In genomic region chr10:29455095-29455494, GRCh38 we compare ENCODE assay signal across 1 cellular context.
TF ChIP-seq lines count a peak whose summit lies in the region.

No MANE protein-coding gene starts in this region.

TF ChIP-seq in HepG2, 621 proteins besides CTCF, POLR2A, EP300 and RAD21 (continued from another document and continues in another):
- TF ChIP-seq FUBP1 (CRISPR knock-in tag; IDR thresholded peaks at IDR 0.05; ENCODE audit: borderline replicate concordance) (no peak), ZNF567 (CRISPR knock-in tag; IDR thresholded peaks at IDR 0.05; ENCODE audit: borderline replicate concordance) (no peak), MAX (IDR thresholded peaks at IDR 0.05) (0 out of 2 replicates have a peak, but pooled peaks have one; percentile 27), NPAS2 (CRISPR knock-in tag; IDR thresholded peaks at IDR 0.05; ENCODE audit: borderline replicate concordance) (no peak), KDM5B (CRISPR knock-in tag; IDR thresholded peaks at IDR 0.05; ENCODE audit: borderline replicate concordance) (no peak), ZNF354B (CRISPR knock-in tag; IDR thresholded peaks at IDR 0.05) (no peak), JUND (CRISPR knock-in tag; IDR thresholded peaks at IDR 0.05) (no peak), KDM2A (CRISPR knock-in tag; IDR thresholded peaks at IDR 0.05; ENCODE audit: borderline replicate concordance, low read depth) (no peak), ARID5B (CRISPR knock-in tag; IDR thresholded peaks at IDR 0.05) (peak; percentile 61), SP1 (IDR thresholded peaks at IDR 0.05) (no peak), SP1 (CRISPR knock-in tag; IDR thresholded peaks at IDR 0.05) (no peak), POGZ (CRISPR knock-in tag; IDR thresholded peaks at IDR 0.05) (peak; percentile 41), HNF4G (IDR thresholded peaks at IDR 0.05; ENCODE audit: borderline replicate concordance, low read depth, low read length) (peak; percentile 42; the same call in 1 of the 2 replicates), HNF4G (CRISPR knock-in tag; IDR thresholded peaks at IDR 0.05; ENCODE audit: borderline replicate concordance, low read depth) (no peak), ZNF225 (CRISPR knock-in tag; IDR thresholded peaks at IDR 0.05) (no peak), HOXA5 (CRISPR knock-in tag; IDR thresholded peaks at IDR 0.05) (no peak), ZNF775 (CRISPR knock-in tag; IDR thresholded peaks at IDR 0.05; ENCODE audit: borderline replicate concordance) (no peak), SMAD1 (CRISPR knock-in tag; IDR thresholded peaks at IDR 0.05; ENCODE audit: borderline replicate concordance, low read depth) (no peak), HOXA3 (CRISPR knock-in tag; IDR thresholded peaks at IDR 0.05) (peak; percentile 51; the same call in 1 of the 2 replicates), ZNF687 (CRISPR knock-in tag; IDR thresholded peaks at IDR 0.05) (no peak), ZNF207 (IDR thresholded peaks at IDR 0.05; ENCODE audit: borderline replicate concordance) (no peak), SNAPC5 (CRISPR knock-in tag; IDR thresholded peaks at IDR 0.05; ENCODE audit: borderline replicate concordance) (no peak), ATAD3A (CRISPR knock-in tag; IDR thresholded peaks at IDR 0.05) (no peak), TCF7 (IDR thresholded peaks at IDR 0.05; ENCODE audit: low read depth) (peak; percentile 28; the same call in 1 of the 2 replicates), SAFB2 (CRISPR knock-in tag; IDR thresholded peaks at IDR 0.05; ENCODE audit: borderline replicate concordance, low read depth) (no peak), STAG1 (CRISPR knock-in tag; IDR thresholded peaks at IDR 0.05) (no peak), HDAC2 (CRISPR knock-in tag; IDR thresholded peaks at IDR 0.05) (no peak), IRF9 (CRISPR knock-in tag; IDR thresholded peaks at IDR 0.05; ENCODE audit: borderline replicate concordance) (no peak), HMGXB4 (CRISPR knock-in tag; IDR thresholded peaks at IDR 0.05; ENCODE audit: borderline replicate concordance in 1 of 2, low read depth in 1 of 2) (no peak), ZNF644 (CRISPR knock-in tag; IDR thresholded peaks at IDR 0.05; ENCODE audit: low read depth) (no peak), HES4 (CRISPR knock-in tag; IDR thresholded peaks at IDR 0.05; ENCODE audit: borderline replicate concordance) (no peak), POGK (CRISPR knock-in tag; conservative IDR thresholded peaks at IDR 0.05) (peak; percentile 73; the same call in 1 of the 2 replicates), GPN1 (CRISPR knock-in tag; IDR thresholded peaks at IDR 0.05; ENCODE audit: borderline replicate concordance) (no peak), FOXA3 (CRISPR knock-in tag; IDR thresholded peaks at IDR 0.05) (peak; percentile 63; the same call in 1 of the 2 replicates), ZNF496 (CRISPR knock-in tag; IDR thresholded peaks at IDR 0.05; ENCODE audit: insufficient replicate concordance) (no peak), CC2D1A (CRISPR knock-in tag; IDR thresholded peaks at IDR 0.05) (no peak), NFE2L2 (IDR thresholded peaks at IDR 0.05; ENCODE audit: low read length) (no peak), MXD4 (CRISPR knock-in tag; IDR thresholded peaks at IDR 0.05) (no peak), HOXD1 (CRISPR knock-in tag; IDR thresholded peaks at IDR 0.05) (no peak), ZNF24 (IDR thresholded peaks at IDR 0.05) (no peak), ZNF704 (CRISPR knock-in tag; IDR thresholded peaks at IDR 0.05; ENCODE audit: borderline replicate concordance) (no peak), IRF1 (CRISPR knock-in tag; IDR thresholded peaks at IDR 0.05; ENCODE audit: low read depth) (no peak), HNRNPK (IDR thresholded peaks at IDR 0.05; ENCODE audit: low read depth, low read length, poor library complexity, severe bottlenecking) (no peak), AHR (CRISPR knock-in tag; IDR thresholded peaks at IDR 0.05) (no peak), ZNF101 (CRISPR knock-in tag; IDR thresholded peaks at IDR 0.05; ENCODE audit: borderline replicate concordance, low read depth) (no peak), ZMYM4 (CRISPR knock-in tag; IDR thresholded peaks at IDR 0.05) (peak; percentile 79), RXRA (CRISPR knock-in tag; IDR thresholded peaks at IDR 0.05) (no peak), ISL2 (CRISPR knock-in tag; IDR thresholded peaks at IDR 0.05) (peak; percentile 35; the same call in 1 of the 2 replicates), ZBTB43 (CRISPR knock-in tag; conservative IDR thresholded peaks at IDR 0.05) (no peak), ZFP62 (CRISPR knock-in tag; IDR thresholded peaks at IDR 0.05) (no peak), ELF3 (CRISPR knock-in tag; IDR thresholded peaks at IDR 0.05) (no peak; the same call in 1 of the 2 replicates)
